Comparison of ENCODE assay signal across 1 cellular context in genomic region chr3:114649331-114649730, GRCh38.
TF ChIP-seq lines count a peak whose summit lies in the region.

No MANE protein-coding gene starts in this region.

TF ChIP-seq in IMR-90, 13 proteins besides CTCF, POLR2A, EP300 and RAD21:
- TF ChIP-seq MAFK (IDR thresholded peaks at IDR 0.05; ENCODE audit: low read depth, low read length), result no peak
- TF ChIP-seq SMC3 (IDR thresholded peaks at IDR 0.05; ENCODE audit: low read depth, low read length), result no peak
- TF ChIP-seq RFX5 (IDR thresholded peaks at IDR 0.05; ENCODE audit: low read depth, low read length), result no peak
- TF ChIP-seq MAZ (IDR thresholded peaks at IDR 0.05; ENCODE audit: borderline replicate concordance, low read depth, low read length), result no peak
